In the genomic region with DNA sequence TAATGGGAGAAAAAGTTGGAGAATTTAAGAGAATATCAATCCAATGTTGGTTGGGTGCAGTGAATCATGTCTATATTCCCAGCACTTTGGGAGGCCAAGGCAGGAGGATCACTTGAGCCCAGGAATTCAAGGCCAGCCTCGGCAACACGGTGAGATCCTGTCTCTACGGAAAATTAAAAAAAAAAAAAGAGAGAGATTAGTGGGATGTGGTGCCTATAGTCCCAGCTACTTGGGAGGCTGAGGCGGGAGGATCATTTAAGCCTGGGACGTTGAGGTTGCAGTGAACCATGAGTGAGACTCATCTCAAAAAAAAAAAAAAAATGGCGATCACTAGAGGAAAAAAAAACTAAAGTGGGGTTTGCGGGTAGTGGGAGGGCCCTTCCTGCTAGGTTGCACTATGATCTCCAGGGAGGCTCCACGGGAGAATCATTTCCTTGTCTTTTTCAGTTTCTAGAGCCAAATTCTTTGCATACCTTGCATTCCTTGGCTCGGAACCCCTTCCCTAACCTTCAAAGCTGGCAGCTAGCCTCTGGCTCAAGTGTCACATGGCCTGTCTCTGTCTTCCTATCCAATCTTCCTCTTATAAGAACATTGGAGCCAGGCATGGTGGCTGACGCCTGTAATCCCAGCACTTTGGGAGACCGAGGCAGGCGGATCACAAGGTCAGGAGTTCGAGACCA, we compare ENCODE assay signal across 9 cellular contexts. TPM values are rescaled to one million over a fixed set of nuclear protein-coding genes. Genes with fewer than 3 reads are reported as not detected.
DNase-seq lines count a peak whose midpoint lies in the region; ATAC-seq and TF ChIP-seq lines count a peak whose summit lies in the region.
"Had no signal": no experiment of that assay in that cellular context is flagged by ENCODE, and none has a peak within 500 bp of the region (broad histone marks: within the 10 kb centered on the region; RNA-seq: fewer than 3 reads in every experiment).

No MANE protein-coding gene starts in this region.

- H3K4me3 ChIP-seq in H7 (ENCODE audit: insufficient read depth, low read depth, low read length), result no peak overlapping the region

- no peaks in the 10 kb centered on the region for H3K27me3 Mint-ChIP-seq in WTC11 (ENCODE audit: low read depth)
- H3K27me3 Mint-ChIP-seq in activated T-helper 1 cell treated with anti-CD3 and anti-CD28 coated beads, Interleukin-12 subunit alpha, Interleukin-12 subunit beta, Interleukin-2, Interleukin-4 antibody, amounts not matched to agents 30 ng/mL and 10 ng/mL and 1 ng/mL, durations not matched to agents 14 hours and 24 hours and 36 hours (ENCODE audit: insufficient read depth), result peaks cover 1% of the 10 kb centered on the region

- H3K9me3 Mint-ChIP-seq in WTC11, result no peaks in the 10 kb centered on the region
- H3K9me3 Mint-ChIP-seq in activated T-helper 1 cell treated with anti-CD3 and anti-CD28 coated beads, Interleukin-12 subunit alpha, Interleukin-12 subunit beta, Interleukin-2, Interleukin-4 antibody, amounts not matched to agents 30 ng/mL and 10 ng/mL and 1 ng/mL, durations not matched to agents 14 hours and 24 hours and 36 hours, result no peaks in the 10 kb centered on the region

- H3K27me3 ChIP-seq in H7 (ENCODE audit: control insufficient read depth, insufficient read depth, low read length), result no peaks in the 10 kb centered on the region

- H3K36me3 Mint-ChIP-seq in WTC11, result no peaks in the 10 kb centered on the region
- no peaks in the 10 kb centered on the region for H3K36me3 Mint-ChIP-seq in activated T-helper 1 cell treated with anti-CD3 and anti-CD28 coated beads, Interleukin-12 subunit alpha, Interleukin-12 subunit beta, Interleukin-2, Interleukin-4 antibody, amounts not matched to agents 30 ng/mL and 10 ng/mL and 1 ng/mL, durations not matched to agents 14 hours and 24 hours and 36 hours (ENCODE audit: low read depth)

- no peak for TF ChIP-seq CTCF in WTC11 (IDR thresholded peaks at IDR 0.05)

- DNase-seq in H7 (peak; percentile 76), WTC11 (ENCODE audit: low spot score) (peak; percentile 68), left ventricle myocardium superior (peak; percentile 48), sciatic nerve (ENCODE audit: low spot score) (no peak), NCI-H69 (lab: John Stamatoyannopoulos, UW) (no peak), globus pallidus (ENCODE audit: low spot score) (no peak)
- no peak for DNase-seq in activated T-helper 1 cell treated with anti-CD3 and anti-CD28 coated beads, Interleukin-12 subunit alpha, Interleukin-12 subunit beta, Interleukin-2, Interleukin-4 antibody, amounts not matched to agents 30 ng/mL and 10 ng/mL and 1 ng/mL, durations not matched to agents 14 hours and 24 hours and 36 hours (ENCODE audit: low spot score)
- DNase-seq: effector CD8-positive, alpha-beta T cell had no signal

- peak overlapping the region; percentile 92 for H3K27ac Mint-ChIP-seq in WTC11
- no peak overlapping the region for H3K27ac Mint-ChIP-seq in activated T-helper 1 cell treated with anti-CD3 and anti-CD28 coated beads, Interleukin-12 subunit alpha, Interleukin-12 subunit beta, Interleukin-2, Interleukin-4 antibody, amounts not matched to agents 30 ng/mL and 10 ng/mL and 1 ng/mL, durations not matched to agents 14 hours and 24 hours and 36 hours

- ATAC-seq in WTC11 (peak; percentile 91), left ventricle myocardium superior (peak; percentile 73), sciatic nerve (peak; percentile 84), HG02852 (IDR thresholded peaks at IDR 0.05; ENCODE audit: unreplicated experiment) (no peak)

- H3K4me3 Mint-ChIP-seq in WTC11, result no peak overlapping the region
- no peak overlapping the region for H3K4me3 Mint-ChIP-seq in activated T-helper 1 cell treated with anti-CD3 and anti-CD28 coated beads, Interleukin-12 subunit alpha, Interleukin-12 subunit beta, Interleukin-2, Interleukin-4 antibody, amounts not matched to agents 30 ng/mL and 10 ng/mL and 1 ng/mL, durations not matched to agents 14 hours and 24 hours and 36 hours

- POLR2A ChIA-PET in WTC11 (lab: Charles Lee), result interaction anchor here (0.6 to 0.9 kb wide), 3 partner anchors 15 to 1618 kb away, joined by 4 to 7 read pairs (median 6); no protein-coding TSS in a partner anchor

- H3K36me3 ChIP-seq in H7 (replicated peaks; ENCODE audit: control insufficient read depth, insufficient read depth, low read length), result no peaks in the 10 kb centered on the region

- CTCF ChIA-PET in WTC11 (lab: Charles Lee), result interaction anchor here (0.7 to 2.7 kb wide), 6 partner anchors 20 to 535 kb away, joined by 3 to 10 read pairs (median 8); no protein-coding TSS in a partner anchor

- peaks cover 19% of the 10 kb centered on the region for H3K4me1 Mint-ChIP-seq in WTC11
- no peaks in the 10 kb centered on the region for H3K4me1 Mint-ChIP-seq in activated T-helper 1 cell treated with anti-CD3 and anti-CD28 coated beads, Interleukin-12 subunit alpha, Interleukin-12 subunit beta, Interleukin-2, Interleukin-4 antibody, amounts not matched to agents 30 ng/mL and 10 ng/mL and 1 ng/mL, durations not matched to agents 14 hours and 24 hours and 36 hours (ENCODE audit: low read depth)

- intact Hi-C loops in left ventricle myocardium superior (cut with micrococcal nuclease) (no loop called here), sciatic nerve (cut with DNase I) (no loop called here)
- intact Hi-C loops in activated T-helper 1 cell treated with anti-CD3 and anti-CD28 coated beads, Interleukin-12 subunit alpha, Interleukin-12 subunit beta, Interleukin-2, Interleukin-4 antibody, amounts not matched to agents 30 ng/mL and 10 ng/mL and 1 ng/mL, durations not matched to agents 14 hours and 24 hours and 36 hours (cut with micrococcal nuclease), result no loop called here

TF ChIP-seq in WTC11, 78 proteins besides CTCF, POLR2A, EP300 and RAD21 (continues in another document):
- no peak for TF ChIP-seq FOXP1 (CRISPR knock-in tag; IDR thresholded peaks at IDR 0.05; ENCODE audit: borderline replicate concordance)

RNA-seq across cellular contexts. Expression of a gene that starts 5.8 kb away (rescaled TPM):
- 48.7 and 54.2 TPM in 2 replicates for total RNA-seq in H7 (2014; rRNA removed; shearing (Covaris generic))
- total RNA-seq in WTC11 (2021) (102 to 113 TPM (median 109 TPM) in 3 replicates), left ventricle myocardium superior (9.9 TPM), sciatic nerve (17.7 TPM)
- 30.5 and 32.8 TPM in 2 replicates for total RNA-seq in activated T-helper 1 cell treated with anti-CD3 and anti-CD28 coated beads, Interleukin-12 subunit alpha, Interleukin-12 subunit beta, Interleukin-2, Interleukin-4 antibody, amounts not matched to agents 30 ng/mL and 10 ng/mL and 1 ng/mL, durations not matched to agents 14 hours and 24 hours and 36 hours

RNA-seq across cellular contexts. Expression of a gene that starts 28.7 kb away (rescaled TPM):
- total RNA-seq in H7 (2014; rRNA removed; shearing (Covaris generic)), result 12.8 and 18.9 TPM in 2 replicates
- total RNA-seq in WTC11 (2021), result 27.5 to 38.1 TPM (median 35.2 TPM) in 3 replicates
- 222 TPM for total RNA-seq in left ventricle myocardium superior
- total RNA-seq in sciatic nerve, result 20.7 TPM
- 8.5 and 8.9 TPM in 2 replicates for total RNA-seq in activated T-helper 1 cell treated with anti-CD3 and anti-CD28 coated beads, Interleukin-12 subunit alpha, Interleukin-12 subunit beta, Interleukin-2, Interleukin-4 antibody, amounts not matched to agents 30 ng/mL and 10 ng/mL and 1 ng/mL, durations not matched to agents 14 hours and 24 hours and 36 hours

RNA-seq across cellular contexts. Expression of a gene that starts 30.3 kb away (rescaled TPM):
- total RNA-seq in H7 (2014; rRNA removed; shearing (Covaris generic)), result 35.8 and 39.6 TPM in 2 replicates
- 33.5 to 38.1 TPM (median 34.8 TPM) in 3 replicates for total RNA-seq in WTC11 (2021)
- total RNA-seq in left ventricle myocardium superior, result 7.0 TPM
- 2.3 TPM for total RNA-seq in sciatic nerve
- total RNA-seq in activated T-helper 1 cell treated with anti-CD3 and anti-CD28 coated beads, Interleukin-12 subunit alpha, Interleukin-12 subunit beta, Interleukin-2, Interleukin-4 antibody, amounts not matched to agents 30 ng/mL and 10 ng/mL and 1 ng/mL, durations not matched to agents 14 hours and 24 hours and 36 hours, result 25.3 and 27.2 TPM in 2 replicates

RNA-seq across cellular contexts. Expression of a gene that starts 35.6 kb away (rescaled TPM):
- 1.6 and 1.8 TPM in 2 replicates for total RNA-seq in H7 (2014; rRNA removed; shearing (Covaris generic))
- total RNA-seq in WTC11 (2021) (5.2 to 6.5 TPM (median 5.3 TPM) in 3 replicates), left ventricle myocardium superior (not detected), sciatic nerve (not detected)
- total RNA-seq in activated T-helper 1 cell treated with anti-CD3 and anti-CD28 coated beads, Interleukin-12 subunit alpha, Interleukin-12 subunit beta, Interleukin-2, Interleukin-4 antibody, amounts not matched to agents 30 ng/mL and 10 ng/mL and 1 ng/mL, durations not matched to agents 14 hours and 24 hours and 36 hours, result not detected in 2 replicates

RNA-seq across cellular contexts. Expression of a gene that starts 47.5 kb away (rescaled TPM):
- 68.5 and 76.6 TPM in 2 replicates for total RNA-seq in H7 (2014; rRNA removed; shearing (Covaris generic))
- 43.7 to 60.6 TPM (median 60.1 TPM) in 3 replicates for total RNA-seq in WTC11 (2021)
- 150 TPM for total RNA-seq in left ventricle myocardium superior
- 58.6 TPM for total RNA-seq in sciatic nerve
- 143 and 152 TPM in 2 replicates for total RNA-seq in activated T-helper 1 cell treated with anti-CD3 and anti-CD28 coated beads, Interleukin-12 subunit alpha, Interleukin-12 subunit beta, Interleukin-2, Interleukin-4 antibody, amounts not matched to agents 30 ng/mL and 10 ng/mL and 1 ng/mL, durations not matched to agents 14 hours and 24 hours and 36 hours

Comparison
In these comparisons a context has a peak if more than half of its experiments do, and no peak if none do; other contexts are left out.
1. DNase-seq: peak in H7 (single experiment), WTC11 (single experiment) and left ventricle myocardium superior (single experiment); none in sciatic nerve (single experiment), activated T-helper 1 cell treated with anti-CD3 and anti-CD28 coated beads, Interleukin-12 subunit alpha, Interleukin-12 subunit beta, Interleukin-2, Interleukin-4 antibody, amounts not matched to agents 30 ng/mL and 10 ng/mL and 1 ng/mL, durations not matched to agents 14 hours and 24 hours and 36 hours (single experiment), NCI-H69 (single experiment) and globus pallidus (single experiment).